Comparison of ENCODE assay signal across 20 cellular contexts in genomic region chr7:42151309-42151708, GRCh38.
A peak's percentile ranks its signal among the peaks of the same experiment; 100 is the strongest.
DNase-seq lines count a peak whose midpoint lies in the region; ATAC-seq and TF ChIP-seq lines count a peak whose summit lies in the region.
"Had no signal": no experiment of that assay in that cellular context is flagged by ENCODE, and none has a peak within 500 bp of the region (broad histone marks: within the 10 kb centered on the region; RNA-seq: fewer than 3 reads in every experiment).

No MANE protein-coding gene starts in this region.

- H2AFZ ChIP-seq in neuron (ENCODE audit: low read depth, low read length), result no peak overlapping the region

- peaks cover 0 to 9% of the 10 kb centered on the region in 2 donors for H3K4me1 ChIP-seq in right atrium auricular region
- H3K4me1 ChIP-seq in heart right ventricle, result peaks cover 0 to 21% (median 5%) of the 10 kb centered on the region in 9 donors
- peaks cover 81% of the 10 kb centered on the region for H3K4me1 ChIP-seq in neuron (ENCODE audit: insufficient read depth, low read length)
- H3K4me1 ChIP-seq in upper lobe of right lung, result peaks cover 5% of the 10 kb centered on the region
- H3K4me1 ChIP-seq: A549 had no signal

- H3K4me3 ChIP-seq in right atrium auricular region (no peak overlapping the region), heart right ventricle (peak overlapping the region in 3 of 10 donors; percentile 6 to 30 (median 20)), neuron (ENCODE audit: low read length) (peak overlapping the region; percentile 56), upper lobe of right lung (peak overlapping the region; percentile 6)
- H3K4me3 ChIP-seq: A549, skin epidermis, thoracic aorta had no signal

- H3K9me3 ChIP-seq in right atrium auricular region, result no peaks in the 10 kb centered on the region
- H3K9me3 ChIP-seq in heart right ventricle, result no peaks in the 10 kb centered on the region
- no peaks in the 10 kb centered on the region for H3K9me3 ChIP-seq in neuron (ENCODE audit: low read length)
- H3K9me3 ChIP-seq in upper lobe of right lung, result no peaks in the 10 kb centered on the region
- H3K9me3 ChIP-seq: A549, thoracic aorta had no signal

- H3K27ac ChIP-seq in right atrium auricular region (no peak overlapping the region), heart right ventricle (peak overlapping the region in 3 of 10 donors; percentile 2 to 30 (median 13)), upper lobe of right lung (peak overlapping the region; percentile 47)
- H3K27ac ChIP-seq: A549, epithelial cell of prostate, HL-60, thoracic aorta had no signal

- TF ChIP-seq POLR2A in erythroblast (IDR thresholded peaks at IDR 0.05; ENCODE audit: low read length), result no peak

- H3K27me3 ChIP-seq in right atrium auricular region, result no peaks in the 10 kb centered on the region
- H3K27me3 ChIP-seq in heart right ventricle, result no peaks in the 10 kb centered on the region
- H3K27me3 ChIP-seq in neuron (ENCODE audit: insufficient read depth, low read length), result no peaks in the 10 kb centered on the region
- H3K27me3 ChIP-seq in upper lobe of right lung, result no peaks in the 10 kb centered on the region

- DNase-seq in Right ventricle myocardium inferior (ENCODE audit: missing footprints) (no peak), right atrium auricular region (ENCODE audit: low spot score) (no peak), heart right ventricle (peak in 1 of 2 donors; percentile 31), upper lobe of right lung (no peak), left colon (no peak), erythroblast (lab: John Stamatoyannopoulos, UW) (no peak)
- DNase-seq: activated naive CD4-positive, alpha-beta T cell; H7; Karpas-422; naive thymus-derived CD8-positive, alpha-beta T cell; NCI-H187; NK-92 treated with Interleukin-12 subunit alpha and Interleukin-12 subunit beta, amount 100 ng/mL, for 24 hours; SIG-M5 had no signal

- intact Hi-C loops in Right ventricle myocardium inferior (cut with DNase I) (no loop called here), heart right ventricle (cut with DNase I) (no loop called here), upper lobe of right lung (cut with DNase I) (no loop called here), left colon (cut with DNase I, micrococcal nuclease) (no loop called here)

- peak; percentile 57 for ATAC-seq in Right ventricle myocardium inferior
- peak; percentile 52 to 87 (median 76) for ATAC-seq in heart right ventricle
- peak; percentile 39 for ATAC-seq in upper lobe of right lung
- no peak for ATAC-seq in left colon
- no peak for ATAC-seq in GM19452 (IDR thresholded peaks at IDR 0.05; ENCODE audit: unreplicated experiment)
- ATAC-seq: A549; naive thymus-derived CD8-positive, alpha-beta T cell had no signal

- TF ChIP-seq CTCF in right atrium auricular region (IDR thresholded peaks at IDR 0.05), result no peak
- TF ChIP-seq CTCF in heart right ventricle (IDR thresholded peaks at IDR 0.05), result no peak
- no peak for TF ChIP-seq CTCF in upper lobe of right lung (IDR thresholded peaks at IDR 0.05)

- H3K36me3 ChIP-seq in right atrium auricular region, result no peaks in the 10 kb centered on the region
- H3K36me3 ChIP-seq in heart right ventricle, result peaks cover 0 to 6% (median 0%) of the 10 kb centered on the region in 9 donors
- H3K36me3 ChIP-seq in neuron (ENCODE audit: insufficient read depth, low read length), result peaks cover 20% of the 10 kb centered on the region
- H3K36me3 ChIP-seq in upper lobe of right lung, result no peaks in the 10 kb centered on the region
- H3K36me3 ChIP-seq: thoracic aorta had no signal

- WGBS in heart right ventricle, 2 donors, result 27 to 46% methylated on average over 7 of the region's 7 CpGs

Comparison
In these comparisons a context has a peak if more than half of its experiments do, and no peak if none do; other contexts are left out.
1. ATAC-seq: peak in Right ventricle myocardium inferior (single experiment), heart right ventricle (8 of 8) and upper lobe of right lung (single experiment); none in left colon (single experiment) and GM19452 (single experiment).
2. H3K4me3 ChIP-seq: peak in neuron (single experiment) and upper lobe of right lung (single experiment); none in right atrium auricular region (0 of 2).